ENCODE assay signal across 7 cellular contexts in genomic region chr11:59668950-59669610, GRCh38. TPM values are rescaled to one million over a fixed set of nuclear protein-coding genes. Genes with fewer than 3 reads are reported as not detected.
DNase-seq lines count a peak whose midpoint lies in the region; ATAC-seq and TF ChIP-seq lines count a peak whose summit lies in the region.

A gene with protein sequence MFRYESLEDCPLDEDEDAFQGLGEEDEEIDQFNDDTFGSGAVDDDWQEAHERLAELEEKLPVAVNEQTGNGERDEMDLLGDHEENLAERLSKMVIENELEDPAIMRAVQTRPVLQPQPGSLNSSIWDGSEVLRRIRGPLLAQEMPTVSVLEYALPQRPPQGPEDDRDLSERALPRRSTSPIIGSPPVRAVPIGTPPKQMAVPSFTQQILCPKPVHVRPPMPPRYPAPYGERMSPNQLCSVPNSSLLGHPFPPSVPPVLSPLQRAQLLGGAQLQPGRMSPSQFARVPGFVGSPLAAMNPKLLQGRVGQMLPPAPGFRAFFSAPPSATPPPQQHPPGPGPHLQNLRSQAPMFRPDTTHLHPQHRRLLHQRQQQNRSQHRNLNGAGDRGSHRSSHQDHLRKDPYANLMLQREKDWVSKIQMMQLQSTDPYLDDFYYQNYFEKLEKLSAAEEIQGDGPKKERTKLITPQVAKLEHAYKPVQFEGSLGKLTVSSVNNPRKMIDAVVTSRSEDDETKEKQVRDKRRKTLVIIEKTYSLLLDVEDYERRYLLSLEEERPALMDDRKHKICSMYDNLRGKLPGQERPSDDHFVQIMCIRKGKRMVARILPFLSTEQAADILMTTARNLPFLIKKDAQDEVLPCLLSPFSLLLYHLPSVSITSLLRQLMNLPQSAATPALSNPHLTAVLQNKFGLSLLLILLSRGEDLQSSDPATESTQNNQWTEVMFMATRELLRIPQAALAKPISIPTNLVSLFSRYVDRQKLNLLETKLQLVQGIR (minus strand): TSS chr11:59669037. CDS start chr11:59668895, 142 bp downstream.

- no peaks in the 10 kb centered on the region for H3K27me3 ChIP-seq in hepatocyte

- peak within 1 kb of the TSS; percentile 86 for H2AFZ ChIP-seq in hepatocyte

- peak within 1 kb of the TSS; percentile 86 for H3K4me3 ChIP-seq in hepatocyte

- H3K9me3 ChIP-seq in hepatocyte (ENCODE audit: low read depth): no peaks in the 10 kb centered on the region

- peak; percentile 89 for ATAC-seq in GM18508 (IDR thresholded peaks at IDR 0.05; ENCODE audit: insufficient read depth, unreplicated experiment)
- ATAC-seq in HG03025 (IDR thresholded peaks at IDR 0.05; ENCODE audit: low FRiP score, unreplicated experiment): peak; percentile 93

- H3K27ac ChIP-seq in hepatocyte: peak within 1 kb of the TSS; percentile 96

- peak within 1 kb of the TSS; percentile 88 for H3K4me2 ChIP-seq in hepatocyte

- peaks cover 18% of the 10 kb centered on the region for H3K4me1 ChIP-seq in hepatocyte (ENCODE audit: insufficient read depth)

- H3K36me3 ChIP-seq in hepatocyte (replicated peaks; ENCODE audit: insufficient read depth, low read depth): no peaks in the 10 kb centered on the region

- peaks cover 9% of the 10 kb centered on the region for H4K20me1 ChIP-seq in hepatocyte (ENCODE audit: insufficient read depth, poor library complexity, severe bottlenecking)

- no peak for TF ChIP-seq CTCF in hepatocyte (IDR thresholded peaks at IDR 0.05; ENCODE audit: poor library complexity)

- peaks cover 57% of the 10 kb centered on the region for H3K79me2 ChIP-seq in hepatocyte

- no peaks in the 10 kb centered on the region for H3K9me2 ChIP-seq in hepatocyte (replicated peaks; ENCODE audit: insufficient read depth)

- DNase-seq in NCI-H2081 (lab: John Stamatoyannopoulos, UW): peak; percentile 98
- DNase-seq in T1000 (lab: John Stamatoyannopoulos, UW): peak; percentile 96
- DNase-seq in astrocyte of the hippocampus (ENCODE audit: low read depth, low spot score): peak; percentile 100
- DNase-seq in hepatocyte (ENCODE audit: low spot score): peak; percentile 100
- peak; percentile 96 for DNase-seq in renal cortical epithelial cell (ENCODE audit: low read depth)

- 2% methylated on average over 43 of the region's 68 CpGs for WGBS in hepatocyte (ENCODE audit: low lambda C conversion rate, missing lambda C conversion rate)

RNA-seq across cellular contexts. Expression of the gene that starts here (rescaled TPM):
- 19.7 and 21.6 TPM in 2 replicates for total RNA-seq in hepatocyte
- 17.1 and 19.9 TPM in 2 replicates for polyA plus RNA-seq in hepatocyte
- 6.3 and 20.6 TPM in 2 replicates for total RNA-seq in renal cortical epithelial cell

Comparison
In these comparisons a context has a peak if more than half of its experiments do, and no peak if none do; other contexts are left out.
1. Peak in every context shown above with its lines: DNase-seq, ATAC-seq, H3K4me3 ChIP-seq and H3K27ac ChIP-seq.